In the genomic region with DNA sequence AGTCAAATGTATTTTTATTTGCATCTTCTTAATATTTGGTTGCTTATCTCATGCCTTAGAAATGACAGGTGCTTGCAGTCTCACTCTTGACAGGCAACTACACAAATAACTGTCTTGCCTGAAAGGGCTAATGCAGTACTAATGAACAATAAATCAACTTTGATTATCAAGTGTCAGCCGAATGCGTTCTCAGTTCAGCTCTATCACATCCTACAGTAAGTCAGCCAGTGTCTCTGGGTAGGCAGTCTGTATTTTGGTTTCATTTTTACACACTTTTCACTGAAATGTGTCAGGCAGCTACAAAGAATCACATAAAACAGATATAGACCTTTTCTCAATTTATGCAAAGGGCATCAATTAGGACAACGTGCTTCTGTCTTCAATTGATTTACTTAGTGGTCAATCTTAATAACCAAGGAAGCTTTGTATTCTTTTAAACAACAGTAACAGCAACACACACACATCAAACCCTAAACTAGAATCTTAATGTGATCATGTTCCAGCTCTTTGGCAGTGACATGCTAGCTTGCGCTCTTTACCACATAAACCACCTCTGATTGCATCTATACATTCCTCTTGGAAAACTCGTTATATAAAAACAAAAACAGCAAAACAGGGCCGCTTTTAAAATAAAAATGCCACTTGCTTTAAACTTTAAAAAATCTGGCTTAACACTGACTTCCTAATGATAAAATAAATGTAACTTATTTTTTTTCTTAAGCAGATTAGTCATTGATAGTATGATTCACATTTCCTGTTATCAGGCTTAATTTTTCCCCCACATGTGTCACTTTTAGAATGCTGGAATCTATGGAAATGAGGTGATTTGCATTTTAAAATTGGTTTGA, we compare ENCODE assay signal across 8 cellular contexts.
A peak's percentile ranks its signal among the peaks of the same experiment; 100 is the strongest.
DNase-seq lines count a peak whose midpoint lies in the region; ATAC-seq and TF ChIP-seq lines count a peak whose summit lies in the region.

No MANE protein-coding gene starts in this region.

- peak; percentile 73 for ATAC-seq in HG03378 (IDR thresholded peaks at IDR 0.05; ENCODE audit: unreplicated experiment)

- no peak overlapping the region for H3K9ac ChIP-seq in iPS-15b (ENCODE audit: low read depth, low read length)

- WGBS in stomach, 5 donors, result 2 to 11% (median 7%) methylated on average over 6 of the region's 6 CpGs

- H3K36me3 ChIP-seq in iPS-15b (ENCODE audit: control insufficient read depth, insufficient read depth, low read length), result no peaks in the 10 kb centered on the region
- H3K36me3 ChIP-seq in stomach, result no peaks in the 10 kb centered on the region

- no peak for TF ChIP-seq POLR2A in stomach (IDR thresholded peaks at IDR 0.05)

- H3K9me3 ChIP-seq in iPS-15b (ENCODE audit: control insufficient read depth, insufficient read depth, low read length), result no peaks in the 10 kb centered on the region
- no peaks in the 10 kb centered on the region for H3K9me3 ChIP-seq in stomach

- H3K4me1 ChIP-seq in iPS-15b (ENCODE audit: control insufficient read depth, insufficient read depth, low read length) (peaks cover 64% of the 10 kb centered on the region), stomach (peaks cover 30 to 82% (median 64%) of the 10 kb centered on the region in 4 donors)

- peak overlapping the region; percentile 86 to 99 (median 95) for H3K27ac ChIP-seq in stomach

- no peak for TF ChIP-seq EP300 in stomach (IDR thresholded peaks at IDR 0.05)

- DNase-seq in activated CD4-positive, alpha-beta T cell treated with anti-CD3 and anti-CD28 coated beads for 48 hours, result peak; percentile 29
- DNase-seq in activated CD4-positive, alpha-beta T cell treated with anti-CD3 and anti-CD28 coated beads, Interleukin-2, amount 50 U/mL, for 1 hour, result no peak
- no peak for DNase-seq in stomach
- no peak for DNase-seq in COR-L47 (lab: John Stamatoyannopoulos, UW)
- no peak for DNase-seq in NCI-H187 treated with DMSO at 0.1 percent for 48 hours (lab: John Stamatoyannopoulos, UW)

- H3K4me3 ChIP-seq in WI38 (ENCODE audit: low read depth, low read length) (peak overlapping the region; percentile 86), iPS-15b (ENCODE audit: low read depth, low read length) (peak overlapping the region; percentile 76), stomach (peak overlapping the region; percentile 52 to 67 (median 63))

- intact Hi-C loops in stomach (cut with DNase I; ENCODE audit: low total_unique reads), result no loop called here

- TF ChIP-seq CTCF in WI38 (IDR thresholded peaks at IDR 0.05; ENCODE audit: low read depth, low read length), result no peak
- no peak for TF ChIP-seq CTCF in stomach (IDR thresholded peaks at IDR 0.05)

- H3K27me3 ChIP-seq in iPS-15b (ENCODE audit: control insufficient read depth, insufficient read depth, low read length) (no peaks in the 10 kb centered on the region), stomach (no peaks in the 10 kb centered on the region)
